14 cellular contexts compared by ENCODE assay signal in the genomic region with DNA sequence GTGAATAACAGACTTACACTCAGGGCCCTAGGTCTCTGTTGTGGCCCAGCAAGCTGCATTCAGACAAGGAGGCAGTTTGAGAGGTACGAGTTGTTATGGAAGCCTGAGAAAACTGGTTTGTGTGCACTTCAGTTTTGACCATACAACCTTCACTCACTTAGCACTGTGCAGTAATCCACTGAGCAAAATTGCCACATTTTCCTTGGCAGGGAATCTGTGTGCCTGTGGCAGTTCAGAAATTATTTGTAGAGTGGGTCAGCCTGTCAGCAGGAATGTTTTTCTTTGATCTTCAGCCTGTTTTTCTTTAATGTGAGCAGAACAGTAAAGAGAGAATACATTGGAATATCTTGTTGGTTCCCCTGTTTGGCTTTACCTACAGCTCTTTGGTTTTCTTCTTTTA. TPM values are rescaled to one million over a fixed set of nuclear protein-coding genes. Genes with fewer than 3 reads are reported as not detected.
DNase-seq lines count a peak whose midpoint lies in the region; ATAC-seq and TF ChIP-seq lines count a peak whose summit lies in the region.
"Had no signal": no experiment of that assay in that cellular context is flagged by ENCODE, and none has a peak within 500 bp of the region (broad histone marks: within the 10 kb centered on the region; RNA-seq: fewer than 3 reads in every experiment).

No MANE protein-coding gene starts in this region.

- no peaks in the 10 kb centered on the region; the same call in 1 of the 2 replicates for H3K36me3 ChIP-seq in H7 (replicated peaks; ENCODE audit: control insufficient read depth, insufficient read depth, low read length)

- H3K4me3 ChIP-seq in astrocyte of the spinal cord (ENCODE audit: low read depth, low read length) (no peak overlapping the region), H7 (ENCODE audit: insufficient read depth, low read depth, low read length) (no peak overlapping the region)

- H3K27me3 ChIP-seq in H7 (ENCODE audit: control insufficient read depth, insufficient read depth, low read length): no peaks in the 10 kb centered on the region

- no peaks in the 10 kb centered on the region for H3K9me3 Mint-ChIP-seq in activated naive CD4-positive, alpha-beta T cell treated with anti-CD3 and anti-CD28 coated beads, Interleukin-2, amount 50 U/mL, for 72 hours

- DNase-seq in activated naive CD4-positive, alpha-beta T cell treated with anti-CD3 and anti-CD28 coated beads, Interleukin-2, amount 50 U/mL, for 72 hours (ENCODE audit: low spot score in 2 of 2): no peak
- no peak for DNase-seq in activated naive CD4-positive, alpha-beta T cell (lab: John Stamatoyannopoulos, UW)
- DNase-seq in astrocyte of the spinal cord (ENCODE audit: low read depth, low spot score) (peak; percentile 76), left lobe of liver (ENCODE audit: low spot score) (peak; percentile 79), stromal cell of bone marrow (ENCODE audit: low read depth) (peak; percentile 61), H7 (no peak), GM19238 (ENCODE audit: insufficient read length, low spot score) (no peak), amygdala (lab: John Stamatoyannopoulos, UW) (no peak)
- DNase-seq: activated CD8-positive, alpha-beta memory T cell treated with anti-CD3 and anti-CD28 coated beads, Interleukin-2, amount 50 U/mL, for 48 hours; effector CD4-positive, alpha-beta T cell; kidney glomerular epithelial cell; NCI-H2171; small intestine had no signal

- in situ Hi-C loops in astrocyte of the spinal cord (cut with HindIII; ENCODE audit: low sequenced_read_pairs): no loop called here

- peak; percentile 12 to 48 for ATAC-seq in activated naive CD4-positive, alpha-beta T cell treated with anti-CD3 and anti-CD28 coated beads, Interleukin-2, amount 50 U/mL, for 72 hours
- ATAC-seq in left lobe of liver: peak; percentile 80

- peak overlapping the region in 1 of 2 donors; percentile 45 for H3K27ac Mint-ChIP-seq in activated naive CD4-positive, alpha-beta T cell treated with anti-CD3 and anti-CD28 coated beads, Interleukin-2, amount 50 U/mL, for 72 hours

- peaks cover 39 to 50% of the 10 kb centered on the region in 2 donors for H3K36me3 Mint-ChIP-seq in activated naive CD4-positive, alpha-beta T cell treated with anti-CD3 and anti-CD28 coated beads, Interleukin-2, amount 50 U/mL, for 72 hours

- TF ChIP-seq CTCF in astrocyte of the spinal cord (IDR thresholded peaks at IDR 0.05; ENCODE audit: low read depth, low read length): no peak

RNA-seq across cellular contexts. Expression of a gene that starts 20.1 kb away (rescaled TPM):
- 10 to 100 TPM; 21.8 to 23.9 TPM for total RNA-seq in activated naive CD4-positive, alpha-beta T cell treated with anti-CD3 and anti-CD28 coated beads, Interleukin-2, amount 50 U/mL, for 72 hours
- total RNA-seq in left lobe of liver: 40.7 TPM
- 35.0 and 35.1 TPM in 2 replicates for total RNA-seq in H7 (2014; rRNA removed; shearing (Covaris generic))

RNA-seq across cellular contexts. Expression of a gene that starts 50.7 kb away (rescaled TPM):
- total RNA-seq in activated naive CD4-positive, alpha-beta T cell treated with anti-CD3 and anti-CD28 coated beads, Interleukin-2, amount 50 U/mL, for 72 hours: not detected
- not detected for total RNA-seq in left lobe of liver
- not detected in 2 replicates for total RNA-seq in H7 (2014; rRNA removed; shearing (Covaris generic))
- total RNA-seq: temporal lobe had no signal

RNA-seq across cellular contexts. Expression of a gene that starts 52.5 kb away (rescaled TPM):
- 10 to 100 TPM; 22.3 to 52.5 TPM for total RNA-seq in activated naive CD4-positive, alpha-beta T cell treated with anti-CD3 and anti-CD28 coated beads, Interleukin-2, amount 50 U/mL, for 72 hours
- 239 TPM for total RNA-seq in left lobe of liver
- 41.1 and 51.1 TPM in 2 replicates for total RNA-seq in H7 (2014; rRNA removed; shearing (Covaris generic))

Comparison
In these comparisons a context has a peak if more than half of its experiments do, and no peak if none do; other contexts are left out.
1. DNase-seq: peak in astrocyte of the spinal cord (single experiment), left lobe of liver (single experiment) and stromal cell of bone marrow (single experiment); none in activated naive CD4-positive, alpha-beta T cell treated with anti-CD3 and anti-CD28 coated beads, Interleukin-2, amount 50 U/mL, for 72 hours (0 of 2), activated naive CD4-positive, alpha-beta T cell (0 of 4), H7 (single experiment), GM19238 (single experiment) and amygdala (0 of 56).